ENCODE assay signal across 30 cellular contexts in genomic region chr6:907928-908327, GRCh38.
"Had no signal": no experiment of that assay in that cellular context is flagged by ENCODE, and none has a peak within 500 bp of the region (broad histone marks: within the 10 kb centered on the region; RNA-seq: fewer than 3 reads in every experiment).

No MANE protein-coding gene starts in this region.

- H3K27me3 ChIP-seq: adrenal gland, body of pancreas, esophagus muscularis mucosa, foreskin keratinocyte, gastrocnemius medialis had no signal

- H3K27ac ChIP-seq: adrenal gland, body of pancreas, esophagus muscularis mucosa, foreskin keratinocyte, gastrocnemius medialis, heart left ventricle had no signal

- H3K9me3 Mint-ChIP-seq: activated CD4-positive, alpha-beta memory T cell treated with anti-CD3 and anti-CD28 coated beads for 36 hours; activated CD4-positive, alpha-beta T cell treated with anti-CD3 and anti-CD28 coated beads, Interleukin-2, amount 10 ng/mL, durations not matched to agents 24 days and 14 days; activated naive CD4-positive, alpha-beta T cell treated with anti-CD3 and anti-CD28 coated beads for 36 hours; activated naive CD4-positive, alpha-beta T cell treated with anti-CD3 and anti-CD28 coated beads, Interleukin-2, amount 50 U/mL, for 24 hours; activated naive CD8-positive, alpha-beta T cell treated with anti-CD3 and anti-CD28 coated beads for 36 hours; activated naive CD8-positive, alpha-beta T cell treated with anti-CD3 and anti-CD28 coated beads, Interleukin-2, amount 50 U/mL, for 24 hours; activated T-helper 1 cell treated with anti-CD3 and anti-CD28 coated beads, Interleukin-12 subunit alpha, Interleukin-12 subunit beta, Interleukin-2, Interleukin-4 antibody, amounts not matched to agents 30 ng/mL and 10 ng/mL and 1 ng/mL, durations not matched to agents 14 hours and 24 hours and 36 hours; activated T-helper 2 cell treated with anti-CD3 and anti-CD28 coated beads, Interferon-gamma antibody, Interleukin-2, Interleukin-4, amounts not matched to agents 10 μg/mL and 5 μg/mL and 100 μg/mL, durations not matched to agents 14 hours and 24 hours and 36 hours had no signal

- H3K27ac Mint-ChIP-seq: activated CD4-positive, alpha-beta memory T cell treated with anti-CD3 and anti-CD28 coated beads for 36 hours; activated CD4-positive, alpha-beta T cell treated with anti-CD3 and anti-CD28 coated beads for 36 hours; activated CD4-positive, alpha-beta T cell treated with anti-CD3 and anti-CD28 coated beads, Interleukin-2, amount 10 ng/mL, durations not matched to agents 24 days and 14 days; activated CD8-positive, alpha-beta memory T cell treated with anti-CD3 and anti-CD28 coated beads, Interleukin-2, amount 10 ng/mL, durations not matched to agents 7 days and 5 days; activated CD8-positive, alpha-beta T cell treated with anti-CD3 and anti-CD28 coated beads, Interleukin-2, amount 10 ng/mL, durations not matched to agents 7 days and 5 days; activated naive CD4-positive, alpha-beta T cell treated with anti-CD3 and anti-CD28 coated beads for 36 hours; activated naive CD4-positive, alpha-beta T cell treated with anti-CD3 and anti-CD28 coated beads, Interleukin-2, amount 50 U/mL, for 24 hours; activated naive CD8-positive, alpha-beta T cell treated with anti-CD3 and anti-CD28 coated beads for 36 hours; activated naive CD8-positive, alpha-beta T cell treated with anti-CD3 and anti-CD28 coated beads, Interleukin-2, amount 50 U/mL, for 24 hours; activated T-helper 1 cell treated with anti-CD3 and anti-CD28 coated beads, Interleukin-12 subunit alpha, Interleukin-12 subunit beta, Interleukin-2, Interleukin-4 antibody, amounts not matched to agents 30 ng/mL and 10 ng/mL and 1 ng/mL, durations not matched to agents 14 hours and 24 hours and 36 hours; activated T-helper 2 cell treated with anti-CD3 and anti-CD28 coated beads, Interferon-gamma antibody, Interleukin-2, Interleukin-4, amounts not matched to agents 10 μg/mL and 5 μg/mL and 100 μg/mL, durations not matched to agents 14 hours and 24 hours and 36 hours had no signal

- H3K9me3 ChIP-seq: adrenal gland, body of pancreas, esophagus muscularis mucosa, gastrocnemius medialis, heart left ventricle had no signal

- H3K4me3 ChIP-seq: adrenal gland, body of pancreas, esophagus muscularis mucosa, gastrocnemius medialis, heart left ventricle had no signal

- H3K36me3 ChIP-seq: adrenal gland, esophagus muscularis mucosa, gastrocnemius medialis, heart left ventricle had no signal

- H3K4me3 Mint-ChIP-seq: activated CD4-positive, alpha-beta memory T cell treated with anti-CD3 and anti-CD28 coated beads for 36 hours; activated CD4-positive, alpha-beta T cell treated with anti-CD3 and anti-CD28 coated beads for 36 hours; activated CD4-positive, alpha-beta T cell treated with anti-CD3 and anti-CD28 coated beads, Interleukin-2, amount 10 ng/mL, durations not matched to agents 24 days and 14 days; activated CD8-positive, alpha-beta memory T cell treated with anti-CD3 and anti-CD28 coated beads, Interleukin-2, amount 10 ng/mL, durations not matched to agents 7 days and 5 days; activated CD8-positive, alpha-beta T cell treated with anti-CD3 and anti-CD28 coated beads, Interleukin-2, amount 10 ng/mL, durations not matched to agents 7 days and 5 days; activated naive CD4-positive, alpha-beta T cell treated with anti-CD3 and anti-CD28 coated beads for 36 hours; activated naive CD4-positive, alpha-beta T cell treated with anti-CD3 and anti-CD28 coated beads, Interleukin-2, amount 50 U/mL, for 24 hours; activated naive CD8-positive, alpha-beta T cell treated with anti-CD3 and anti-CD28 coated beads for 36 hours; activated naive CD8-positive, alpha-beta T cell treated with anti-CD3 and anti-CD28 coated beads, Interleukin-2, amount 50 U/mL, for 24 hours; activated T-helper 1 cell treated with anti-CD3 and anti-CD28 coated beads, Interleukin-12 subunit alpha, Interleukin-12 subunit beta, Interleukin-2, Interleukin-4 antibody, amounts not matched to agents 30 ng/mL and 10 ng/mL and 1 ng/mL, durations not matched to agents 14 hours and 24 hours and 36 hours had no signal

- DNase-seq: activated CD4-positive, alpha-beta memory T cell treated with anti-CD3 and anti-CD28 coated beads for 36 hours; activated CD4-positive, alpha-beta T cell treated with anti-CD3 and anti-CD28 coated beads for 36 hours; activated CD4-positive, alpha-beta T cell treated with anti-CD3 and anti-CD28 coated beads, Interleukin-2, amount 10 ng/mL, durations not matched to agents 24 days and 14 days; activated CD4-positive, CD25-positive, alpha-beta regulatory T cell; activated CD4-positive, CD25-positive, alpha-beta regulatory T cell treated with anti-CD3 and anti-CD28 coated beads, Interleukin-2, amount 50 U/mL, for 72 hours; activated CD8-positive, alpha-beta memory T cell treated with anti-CD3 and anti-CD28 coated beads, Interleukin-2, amount 10 ng/mL, durations not matched to agents 7 days and 5 days; activated CD8-positive, alpha-beta memory T cell treated with anti-CD3 and anti-CD28 coated beads, Interleukin-2, amount 50 U/mL, for 4 hours; activated CD8-positive, alpha-beta T cell treated with anti-CD3 and anti-CD28 coated beads, Interleukin-2, amount 10 ng/mL, durations not matched to agents 7 days and 5 days; activated effector memory CD4-positive, alpha-beta T cell treated with anti-CD3 and anti-CD28 coated beads, Interleukin-2, amount 50 U/mL, for 16 hours; activated naive CD4-positive, alpha-beta T cell treated with anti-CD3 and anti-CD28 coated beads for 36 hours; activated naive CD8-positive, alpha-beta T cell treated with anti-CD3 and anti-CD28 coated beads for 36 hours; activated naive CD8-positive, alpha-beta T cell treated with anti-CD3 and anti-CD28 coated beads, Interleukin-2, amount 50 U/mL, for 24 hours; activated T-cell treated with anti-CD3 and anti-CD28 coated beads, Interleukin-2, amount 50 U/mL, for 1 hour; activated T-cell treated with anti-CD3 and anti-CD28 coated beads, Interleukin-2, amount 50 U/mL, for 48 hours; adrenal gland; amygdala; aorta; body of pancreas; caudate nucleus; effector CD8-positive, alpha-beta T cell; erythroblast; foreskin keratinocyte; gastrocnemius medialis; glutamatergic neuron; heart left ventricle; T-helper 2 cell had no signal

- ATAC-seq: activated CD4-positive, alpha-beta T cell treated with anti-CD3 and anti-CD28 coated beads for 36 hours; activated CD8-positive, alpha-beta memory T cell treated with anti-CD3 and anti-CD28 coated beads, Interleukin-2, amount 10 ng/mL, durations not matched to agents 7 days and 5 days; activated CD8-positive, alpha-beta T cell treated with anti-CD3 and anti-CD28 coated beads, Interleukin-2, amount 10 ng/mL, durations not matched to agents 7 days and 5 days; activated naive CD8-positive, alpha-beta T cell treated with anti-CD3 and anti-CD28 coated beads, Interleukin-2, amount 50 U/mL, for 24 hours; body of pancreas; foreskin keratinocyte; gastrocnemius medialis; heart left ventricle had no signal

- H3K36me3 Mint-ChIP-seq: activated CD4-positive, alpha-beta memory T cell treated with anti-CD3 and anti-CD28 coated beads for 36 hours; activated CD8-positive, alpha-beta memory T cell treated with anti-CD3 and anti-CD28 coated beads, Interleukin-2, amount 10 ng/mL, durations not matched to agents 7 days and 5 days; activated naive CD4-positive, alpha-beta T cell treated with anti-CD3 and anti-CD28 coated beads, Interleukin-2, amount 50 U/mL, for 24 hours; activated naive CD8-positive, alpha-beta T cell treated with anti-CD3 and anti-CD28 coated beads for 36 hours had no signal

- H3K4me1 ChIP-seq: adrenal gland, body of pancreas, foreskin keratinocyte, gastrocnemius medialis, heart left ventricle had no signal

- H3K4me1 Mint-ChIP-seq: activated CD4-positive, alpha-beta T cell treated with anti-CD3 and anti-CD28 coated beads for 36 hours; activated CD4-positive, alpha-beta T cell treated with anti-CD3 and anti-CD28 coated beads, Interleukin-2, amount 10 ng/mL, durations not matched to agents 24 days and 14 days; activated CD8-positive, alpha-beta memory T cell treated with anti-CD3 and anti-CD28 coated beads, Interleukin-2, amount 10 ng/mL, durations not matched to agents 7 days and 5 days; activated naive CD4-positive, alpha-beta T cell treated with anti-CD3 and anti-CD28 coated beads, Interleukin-2, amount 50 U/mL, for 24 hours; activated naive CD8-positive, alpha-beta T cell treated with anti-CD3 and anti-CD28 coated beads for 36 hours; activated naive CD8-positive, alpha-beta T cell treated with anti-CD3 and anti-CD28 coated beads, Interleukin-2, amount 50 U/mL, for 24 hours had no signal
